Comparison of ENCODE assay signal across 1 cellular context in the genomic region with DNA sequence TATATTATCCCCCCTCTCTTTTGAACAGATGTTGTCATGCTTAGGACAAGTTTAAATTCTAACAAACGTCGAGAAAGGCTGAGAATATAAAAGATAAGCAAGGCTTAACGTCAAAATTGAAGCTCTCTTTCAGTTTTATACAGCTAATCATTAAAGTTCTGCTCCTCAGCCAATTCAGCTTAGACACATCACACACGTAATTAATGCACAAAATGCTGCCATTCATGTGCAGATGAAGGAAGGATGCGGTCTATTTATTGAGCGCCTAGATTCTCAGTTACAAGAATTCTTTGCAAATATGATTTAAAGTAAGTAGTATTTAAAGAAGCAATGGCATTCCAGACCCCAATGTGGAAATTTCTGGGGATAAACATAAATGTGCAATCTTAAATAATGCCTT.
TF ChIP-seq lines count a peak whose summit lies in the region.

No MANE protein-coding gene starts in this region.

TF ChIP-seq in IMR-90, 13 proteins besides CTCF, POLR2A, EP300 and RAD21:
- TF ChIP-seq MXI1 (IDR thresholded peaks at IDR 0.05; ENCODE audit: borderline replicate concordance, low read depth, low read length) (no peak), RFX5 (IDR thresholded peaks at IDR 0.05; ENCODE audit: low read depth, low read length) (no peak), NFE2L2 (IDR thresholded peaks at IDR 0.05; ENCODE audit: low read depth, low read length) (no peak), FOS (IDR thresholded peaks at IDR 0.05; ENCODE audit: low read depth, low read length) (no peak), BHLHE40 (IDR thresholded peaks at IDR 0.05; ENCODE audit: low read depth, low read length) (no peak)
